1 cellular context compared by ENCODE assay signal in the genomic region with DNA sequence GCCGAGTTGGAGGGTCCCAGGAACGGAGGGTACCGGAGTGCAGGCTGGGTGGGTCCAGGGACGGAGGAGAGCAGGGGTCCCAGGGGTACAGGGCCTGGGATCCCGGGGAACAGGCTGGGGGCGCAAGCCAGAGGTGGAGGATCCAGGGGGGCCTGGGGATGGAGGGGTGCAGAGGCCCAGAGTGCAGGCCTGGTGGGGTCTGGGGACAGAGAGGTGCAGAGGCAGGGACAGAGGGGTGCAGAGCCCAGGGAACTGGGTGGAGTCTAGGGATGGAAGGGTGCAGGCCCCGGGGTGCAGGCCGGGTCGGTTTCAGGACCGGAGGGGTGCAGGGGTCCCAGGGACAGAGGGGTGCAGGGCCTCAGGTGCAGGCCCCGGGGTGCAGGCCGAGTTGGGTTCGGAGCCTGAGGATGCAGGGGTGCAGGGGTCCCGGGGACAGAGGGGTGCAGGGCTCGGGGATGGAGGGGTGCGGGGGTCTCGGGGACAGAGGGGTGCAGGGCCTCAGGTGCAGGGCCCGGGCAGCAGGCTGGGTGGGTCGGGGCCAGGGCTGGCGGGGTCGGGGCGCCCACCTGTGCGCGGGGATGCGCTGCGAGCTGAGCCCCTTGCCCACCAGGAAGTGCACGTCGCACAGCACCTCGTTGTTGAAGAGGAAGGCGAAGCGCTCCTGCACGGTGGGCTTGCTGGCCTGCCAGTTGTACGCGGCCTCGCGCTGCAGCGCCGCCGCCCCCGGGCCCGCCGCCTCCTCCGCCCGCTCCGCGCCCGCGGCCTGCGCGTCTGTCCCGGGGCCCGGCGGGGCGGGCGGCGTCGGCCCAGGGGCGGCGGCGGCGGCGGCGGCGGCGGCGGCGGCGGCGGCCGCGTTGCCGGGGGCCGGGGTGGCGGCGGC.
TF ChIP-seq lines count a peak whose summit lies in the region.

No MANE protein-coding gene starts in this region.

TF ChIP-seq in WTC11, 78 proteins besides CTCF, POLR2A, EP300 and RAD21 (continued from another document):
- TF ChIP-seq USF2 (CRISPR knock-in tag; IDR thresholded peaks at IDR 0.05) (no peak), JAZF1 (CRISPR knock-in tag; IDR thresholded peaks at IDR 0.05) (no peak), GRHL2 (CRISPR knock-in tag; IDR thresholded peaks at IDR 0.05; ENCODE audit: insufficient replicate concordance, severe bottlenecking) (no peak), ZNF219 (CRISPR knock-in tag; IDR thresholded peaks at IDR 0.05; ENCODE audit: borderline replicate concordance) (no peak), SP1 (CRISPR knock-in tag; conservative IDR thresholded peaks at IDR 0.05) (no peak), E2F5 (CRISPR knock-in tag; IDR thresholded peaks at IDR 0.05) (no peak), FOXJ3 (CRISPR knock-in tag; IDR thresholded peaks at IDR 0.05; ENCODE audit: borderline replicate concordance) (no peak), NFE2L1 (CRISPR knock-in tag; IDR thresholded peaks at IDR 0.05) (no peak)
- TF ChIP-seq, protein P1, sequence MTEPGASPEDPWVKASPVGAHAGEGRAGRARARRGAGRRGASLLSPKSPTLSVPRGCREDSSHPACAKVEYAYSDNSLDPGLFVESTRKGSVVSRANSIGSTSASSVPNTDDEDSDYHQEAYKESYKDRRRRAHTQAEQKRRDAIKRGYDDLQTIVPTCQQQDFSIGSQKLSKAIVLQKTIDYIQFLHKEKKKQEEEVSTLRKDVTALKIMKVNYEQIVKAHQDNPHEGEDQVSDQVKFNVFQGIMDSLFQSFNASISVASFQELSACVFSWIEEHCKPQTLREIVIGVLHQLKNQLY (CRISPR knock-in tag; IDR thresholded peaks at IDR 0.05) = no peak
- TF ChIP-seq, protein P2, sequence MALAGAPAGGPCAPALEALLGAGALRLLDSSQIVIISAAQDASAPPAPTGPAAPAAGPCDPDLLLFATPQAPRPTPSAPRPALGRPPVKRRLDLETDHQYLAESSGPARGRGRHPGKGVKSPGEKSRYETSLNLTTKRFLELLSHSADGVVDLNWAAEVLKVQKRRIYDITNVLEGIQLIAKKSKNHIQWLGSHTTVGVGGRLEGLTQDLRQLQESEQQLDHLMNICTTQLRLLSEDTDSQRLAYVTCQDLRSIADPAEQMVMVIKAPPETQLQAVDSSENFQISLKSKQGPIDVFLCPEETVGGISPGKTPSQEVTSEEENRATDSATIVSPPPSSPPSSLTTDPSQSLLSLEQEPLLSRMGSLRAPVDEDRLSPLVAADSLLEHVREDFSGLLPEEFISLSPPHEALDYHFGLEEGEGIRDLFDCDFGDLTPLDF (CRISPR knock-in tag; IDR thresholded peaks at IDR 0.05) = no peak
- TF ChIP-seq, protein P3, sequence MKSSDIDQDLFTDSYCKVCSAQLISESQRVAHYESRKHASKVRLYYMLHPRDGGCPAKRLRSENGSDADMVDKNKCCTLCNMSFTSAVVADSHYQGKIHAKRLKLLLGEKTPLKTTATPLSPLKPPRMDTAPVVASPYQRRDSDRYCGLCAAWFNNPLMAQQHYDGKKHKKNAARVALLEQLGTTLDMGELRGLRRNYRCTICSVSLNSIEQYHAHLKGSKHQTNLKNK (CRISPR knock-in tag; IDR thresholded peaks at IDR 0.05) = no peak
- TF ChIP-seq, protein P4, sequence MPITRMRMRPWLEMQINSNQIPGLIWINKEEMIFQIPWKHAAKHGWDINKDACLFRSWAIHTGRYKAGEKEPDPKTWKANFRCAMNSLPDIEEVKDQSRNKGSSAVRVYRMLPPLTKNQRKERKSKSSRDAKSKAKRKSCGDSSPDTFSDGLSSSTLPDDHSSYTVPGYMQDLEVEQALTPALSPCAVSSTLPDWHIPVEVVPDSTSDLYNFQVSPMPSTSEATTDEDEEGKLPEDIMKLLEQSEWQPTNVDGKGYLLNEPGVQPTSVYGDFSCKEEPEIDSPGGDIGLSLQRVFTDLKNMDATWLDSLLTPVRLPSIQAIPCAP (CRISPR knock-in tag; IDR thresholded peaks at IDR 0.05) = no peak
